8 cellular contexts compared by ENCODE assay signal in the genomic region with DNA sequence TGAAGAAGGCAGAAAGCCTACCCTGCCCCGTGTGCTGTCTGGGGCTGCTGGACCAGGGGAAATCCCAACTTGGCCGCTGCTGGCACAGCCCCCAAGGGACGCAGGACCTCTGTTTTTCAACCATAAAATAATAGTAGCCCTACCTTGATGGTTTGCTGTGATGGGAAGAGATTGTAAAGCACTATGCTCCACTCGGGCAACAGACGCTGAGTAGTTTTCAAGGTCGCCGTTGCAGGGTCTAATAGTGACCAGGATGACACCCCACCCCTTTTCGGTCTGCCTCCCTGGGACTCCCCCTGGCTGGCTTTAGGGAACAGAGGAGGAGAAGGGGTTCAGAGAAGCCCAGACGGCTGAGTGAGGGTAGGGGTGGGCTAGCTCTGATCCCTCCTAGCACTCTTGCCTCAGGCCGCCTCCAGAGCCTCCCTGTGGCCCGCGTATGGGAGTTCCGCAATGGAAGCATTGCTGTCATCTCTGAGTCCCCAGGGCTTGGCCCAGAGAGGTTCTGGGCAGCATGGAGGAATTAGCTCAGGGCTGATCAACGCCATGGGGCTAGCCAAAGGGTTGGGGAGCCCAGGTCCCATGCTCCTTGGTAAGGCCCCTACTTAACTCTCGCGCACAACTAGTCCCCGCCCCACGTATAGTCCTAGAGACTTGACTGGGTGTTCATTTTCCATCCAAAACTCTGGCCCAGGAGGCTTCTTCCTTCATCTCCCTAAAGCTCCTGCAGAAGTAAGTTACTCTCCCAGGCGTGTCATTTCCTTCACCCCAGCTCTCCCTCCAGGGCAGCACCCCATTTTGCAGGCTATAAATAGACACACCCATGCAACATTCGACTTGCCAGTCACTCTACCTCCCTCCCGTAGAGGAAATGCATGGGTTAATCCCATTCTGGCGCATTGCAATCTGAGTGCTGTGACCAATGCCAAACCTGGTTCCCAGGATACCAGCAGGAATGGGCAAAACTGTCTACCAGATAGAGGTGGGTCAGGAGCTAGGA. TPM values are rescaled to one million over a fixed set of nuclear protein-coding genes. Genes with fewer than 3 reads are reported as not detected.
A peak's percentile ranks its signal among the peaks of the same experiment; 100 is the strongest.
DNase-seq lines count a peak whose midpoint lies in the region; ATAC-seq and TF ChIP-seq lines count a peak whose summit lies in the region.

No MANE protein-coding gene starts in this region.

- H3K9me3 ChIP-seq in MG63 (no peaks in the 10 kb centered on the region), right lobe of liver (no peaks in the 10 kb centered on the region), tibial nerve (no peaks in the 10 kb centered on the region)

- H3K4me3 Mint-ChIP-seq in CD14-positive monocyte, result peak overlapping the region; percentile 83 to 91

- TF ChIP-seq CTCF in CD14-positive monocyte (IDR thresholded peaks at IDR 0.05), result no peak
- no peak for TF ChIP-seq CTCF in astrocyte of the spinal cord (IDR thresholded peaks at IDR 0.05; ENCODE audit: low read depth, low read length)
- TF ChIP-seq CTCF in right lobe of liver (IDR thresholded peaks at IDR 0.05), result no peak
- TF ChIP-seq CTCF in tibial nerve (IDR thresholded peaks at IDR 0.05), result no peak

- in situ Hi-C loops in astrocyte of the spinal cord (cut with HindIII; ENCODE audit: low sequenced_read_pairs), result no loop called here

- peak overlapping the region; percentile 91 to 99 (median 98) for H3K27ac ChIP-seq in right lobe of liver
- H3K27ac ChIP-seq in tibial nerve, result peak overlapping the region; percentile 87 to 99 (median 96)

- no peaks in the 10 kb centered on the region for H3K27me3 ChIP-seq in MG63
- H3K27me3 ChIP-seq in right lobe of liver, result no peaks in the 10 kb centered on the region
- no peaks in the 10 kb centered on the region for H3K27me3 ChIP-seq in tibial nerve

- peak overlapping the region; percentile 94 to 98 (median 97) for H3K27ac Mint-ChIP-seq in CD14-positive monocyte

- WGBS in right lobe of liver (ENCODE audit: insufficient coverage, low coverage, low lambda C conversion rate, missing lambda C conversion rate), result 30% methylated on average over 11 of the region's 22 CpGs
- WGBS in tibial nerve, 2 donors, result 62 to 65% methylated on average over 22 of the region's 22 CpGs

- DNase-seq in CD14-positive monocyte (ENCODE audit: low spot score), result no peak
- no peak for DNase-seq in MG63
- no peak for DNase-seq in astrocyte of the spinal cord (ENCODE audit: low read depth, low spot score)
- DNase-seq in right lobe of liver, result peak in 1 of 3 donors; percentile 49
- peak in 1 of 2 donors; percentile 4 for DNase-seq in tibial nerve (ENCODE audit: low spot score in 2 of 2)
- no peak for DNase-seq in MV-4-11 (lab: John Stamatoyannopoulos, UW)
- no peak for DNase-seq in NOMO-1 treated with dmso at 0.1 percent for 144 hours (lab: John Stamatoyannopoulos, UW; ENCODE audit: unreplicated experiment)

- no peaks in the 10 kb centered on the region for H3K27me3 Mint-ChIP-seq in CD14-positive monocyte (ENCODE audit: low read depth in 3 of 3)

- TF ChIP-seq EP300 in tibial nerve (IDR thresholded peaks at IDR 0.05), result no peak

- H3K4me1 ChIP-seq in right lobe of liver, result peaks cover 0 to 45% (median 22%) of the 10 kb centered on the region in 4 donors
- peaks cover 0 to 71% (median 48%) of the 10 kb centered on the region in 4 donors for H3K4me1 ChIP-seq in tibial nerve

- TF ChIP-seq POLR2A in right lobe of liver (IDR thresholded peaks at IDR 0.05), result no peak
- no peak for TF ChIP-seq POLR2A in tibial nerve (IDR thresholded peaks at IDR 0.05)

- H3K4me1 Mint-ChIP-seq in CD14-positive monocyte, result peaks cover 66% of the 10 kb centered on the region

- H3K36me3 ChIP-seq in MG63 (peaks cover 28% of the 10 kb centered on the region), right lobe of liver (peaks cover 5 to 24% (median 13%) of the 10 kb centered on the region in 4 donors), tibial nerve (peaks cover 0 to 13% (median 12%) of the 10 kb centered on the region in 3 donors)

- intact Hi-C loops in CD14-positive monocyte (cut with micrococcal nuclease), result loop anchor here (5.0 to 10.0 kb wide), 3 partner anchors 64 to 954 kb away; partner anchors contain the start of gene SLC22A4 (in 1 of the 2)
- intact Hi-C loops in right lobe of liver (cut with DNase I), result no loop called here

- peaks cover 30 to 32% of the 10 kb centered on the region in 2 donors for H3K36me3 Mint-ChIP-seq in CD14-positive monocyte

- H3K4me3 ChIP-seq in MG63, result peak overlapping the region; percentile 83
- H3K4me3 ChIP-seq in astrocyte of the spinal cord (ENCODE audit: low read depth, low read length), result peak overlapping the region; percentile 40
- H3K4me3 ChIP-seq in right lobe of liver, result peak overlapping the region; percentile 73 to 95 (median 93)
- peak overlapping the region; percentile 27 to 97 (median 71) for H3K4me3 ChIP-seq in tibial nerve

- ATAC-seq in GM21576 (IDR thresholded peaks at IDR 0.05; ENCODE audit: unreplicated experiment) (peak; percentile 21), right lobe of liver (peak; percentile 0 to 5 (median 2))

- peaks cover 0 to 4% (median 0%) of the 10 kb centered on the region in 7 donors for H3K9me3 Mint-ChIP-seq in CD14-positive monocyte

RNA-seq across cellular contexts. Expression of gene IRF1, which starts 1.1 kb away (rescaled TPM):
- 100 to 1,000 TPM; 125 to 129 TPM for polyA plus RNA-seq in CD14-positive monocyte
- 14.2 and 34.7 TPM in 2 replicates for total RNA-seq in MG63 (2014; rRNA removed; shearing (Covaris generic); ENCODE audit: low replicate concordance)
- total RNA-seq in right lobe of liver, result 10 to 100 TPM; 23.9 to 38.3 (median 30.2) TPM
- 10 to 100 TPM; 15.1 to 36.9 (median 28.4) TPM for total RNA-seq in tibial nerve

RNA-seq across cellular contexts. Expression of gene IL5, which starts 51.7 kb away (rescaled TPM):
- not detected for polyA plus RNA-seq in CD14-positive monocyte
- not detected in 2 replicates for total RNA-seq in MG63 (2014; rRNA removed; shearing (Covaris generic); ENCODE audit: low replicate concordance)
- not detected for total RNA-seq in right lobe of liver
- not detected for total RNA-seq in tibial nerve

Comparison
In these comparisons a context has a peak if more than half of its experiments do, and no peak if none do; other contexts are left out.
1. H3K4me3 ChIP-seq: peak in every context shown above with its lines; median percentile 93 in right lobe of liver; 83 in MG63; 71 in tibial nerve; 40 in astrocyte of the spinal cord.
2. intact Hi-C loops: an anchor here in CD14-positive monocyte (5.0 to 10.0 kb wide); none called in right lobe of liver.